8 cellular contexts compared by ENCODE assay signal in the genomic region with DNA sequence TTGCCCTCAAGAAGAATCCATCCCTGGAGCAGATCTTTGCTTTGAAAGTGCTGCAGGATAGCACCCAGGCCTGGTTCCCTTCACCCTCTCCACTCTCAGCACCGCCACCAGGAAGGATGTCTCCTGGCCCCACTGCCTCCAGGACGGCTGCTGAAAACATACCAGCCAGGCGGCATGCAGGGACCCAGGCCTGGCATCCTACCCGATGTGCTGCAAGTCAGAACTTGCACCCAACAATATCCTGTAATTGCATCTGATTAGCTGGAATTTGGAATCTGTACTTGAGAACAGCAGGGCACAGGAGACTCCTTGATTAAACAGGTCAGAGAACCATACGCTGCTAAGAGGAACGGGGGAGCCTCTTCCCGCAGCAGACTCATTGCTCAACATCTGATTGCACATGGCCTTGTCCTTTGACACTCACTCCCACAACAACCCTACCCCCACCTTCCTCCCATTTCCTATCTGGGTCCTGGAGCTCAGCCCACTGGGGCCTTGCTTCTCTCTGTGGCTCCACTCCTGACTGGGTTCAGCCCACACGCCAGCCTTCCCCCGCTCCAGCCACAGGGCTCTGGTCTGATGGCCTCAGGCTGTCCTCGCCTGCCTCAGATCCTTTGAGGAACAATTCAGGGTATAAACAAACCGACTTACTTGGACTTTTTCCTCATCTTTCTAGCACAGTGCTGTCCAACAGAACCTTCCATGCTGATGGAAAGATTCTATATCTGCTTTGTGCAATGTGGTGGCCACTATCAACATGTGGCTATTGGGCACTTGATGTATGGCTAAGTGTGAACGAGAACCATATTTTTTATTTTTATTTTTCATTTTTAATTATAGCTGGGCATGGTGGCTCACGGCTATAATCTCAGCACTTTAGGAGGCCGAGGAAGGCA.
DNase-seq lines count a peak whose midpoint lies in the region; ATAC-seq and TF ChIP-seq lines count a peak whose summit lies in the region.

No MANE protein-coding gene starts in this region.

- intact Hi-C loops in heart left ventricle (cut with DNase I) = no loop called here
- intact Hi-C loops in sciatic nerve (cut with DNase I) = no loop called here

- peak overlapping the region; percentile 4; the same call in 1 of the 2 replicates for H3K27ac ChIP-seq in SK-N-MC
- peak overlapping the region in 5 of 12 donors; percentile 6 to 82 (median 33) for H3K27ac ChIP-seq in heart left ventricle

- TF ChIP-seq POLR2A in heart left ventricle (IDR thresholded peaks at IDR 0.05) = no peak

- peak; percentile 74 to 97 (median 96) for ATAC-seq in heart left ventricle
- peak; percentile 94 for ATAC-seq in sciatic nerve
- no peak for ATAC-seq in HG02642 (IDR thresholded peaks at IDR 0.05; ENCODE audit: poor library complexity, unreplicated experiment)

- TF ChIP-seq CTCF in heart left ventricle (IDR thresholded peaks at IDR 0.05) = no peak

- 54 to 71% (median 68%) methylated on average over 14 of the region's 14 CpGs for WGBS in heart left ventricle, 4 donors

- H3K4me3 ChIP-seq in SK-N-MC (no peak overlapping the region), heart left ventricle (peak overlapping the region in 1 of 12 donors; percentile 16), HAP-1 (no peak overlapping the region)

- in situ Hi-C loops in HAP-1 (cut with MboI; ENCODE audit: low sequenced_read_pairs) = no loop called here

- DNase-seq in HCEC 1CT = peak; percentile 51
- DNase-seq in SK-N-MC (ENCODE audit: low read depth, low spot score) = no peak
- peak; percentile 67 to 90 (median 86) for DNase-seq in heart left ventricle
- DNase-seq in sciatic nerve (ENCODE audit: low spot score) = peak; percentile 76
- no peak for DNase-seq in NCI-H187 treated with DMSO at 0.1 percent for 48 hours (lab: John Stamatoyannopoulos, UW)
- no peak for DNase-seq in HAP-1 (ENCODE audit: low spot score in 2 of 2)
- DNase-seq in GM19238 (ENCODE audit: insufficient read length, low spot score) = no peak

- H3K36me3 ChIP-seq in SK-N-MC (ENCODE audit: insufficient read depth, low read length) (no peaks in the 10 kb centered on the region), heart left ventricle (no peaks in the 10 kb centered on the region), HAP-1 (replicated peaks) (no peaks in the 10 kb centered on the region)

- H3K9me3 ChIP-seq in SK-N-MC (ENCODE audit: low read depth, low read length) = no peaks in the 10 kb centered on the region
- H3K9me3 ChIP-seq in heart left ventricle = no peaks in the 10 kb centered on the region
- H3K9me3 ChIP-seq in HAP-1 = no peaks in the 10 kb centered on the region

- H3K27me3 ChIP-seq in heart left ventricle (no peaks in the 10 kb centered on the region), HAP-1 (ENCODE audit: low read depth) (no peaks in the 10 kb centered on the region)

- H3K9ac ChIP-seq in SK-N-MC (ENCODE audit: insufficient read length) = no peak overlapping the region

- H3K4me1 ChIP-seq in heart left ventricle (peaks cover 0 to 32% (median 4%) of the 10 kb centered on the region in 12 donors), HAP-1 (no peaks in the 10 kb centered on the region)

Comparison
In these comparisons a context has a peak if more than half of its experiments do, and no peak if none do; other contexts are left out.
1. DNase-seq: peak in HCEC 1CT (single experiment), heart left ventricle (5 of 5) and sciatic nerve (single experiment); none in SK-N-MC (single experiment), NCI-H187 treated with DMSO at 0.1 percent for 48 hours (single experiment), HAP-1 (0 of 2) and GM19238 (single experiment).